ENCODE assay signal across 11 cellular contexts in genomic region chr12:65827827-65828231, GRCh38. TPM values are rescaled to one million over a fixed set of nuclear protein-coding genes. Genes with fewer than 3 reads are reported as not detected.
DNase-seq lines count a peak whose midpoint lies in the region; ATAC-seq and TF ChIP-seq lines count a peak whose summit lies in the region.
"Had no signal": no experiment of that assay in that cellular context is flagged by ENCODE, and none has a peak within 500 bp of the region (broad histone marks: within the 10 kb centered on the region; RNA-seq: fewer than 3 reads in every experiment).

No MANE protein-coding gene starts in this region.

- POLR2A ChIA-PET in activated CD8-positive, alpha-beta T cell treated with anti-CD3 and anti-CD28 coated beads for 36 hours (lab: Charles Lee), result no interaction called here

- no peaks in the 10 kb centered on the region for H3K27me3 ChIP-seq in Loucy (ENCODE audit: insufficient read depth, low read length, poor library complexity, severe bottlenecking)
- H3K27me3 ChIP-seq in thyroid gland, result peaks cover 23% of the 10 kb centered on the region

- peak overlapping the region; percentile 11 for H3K27ac ChIP-seq in mesodermal cell (ENCODE audit: low read depth, low read length, severe bottlenecking)
- H3K27ac ChIP-seq in thyroid gland, result no peak overlapping the region
- H3K27ac ChIP-seq: BLaER1 treated with 17β-estradiol and CSF1 and Interleukin-3, amounts not matched to agents 10 nM and 100 nM had no signal

- 0 to 4% methylated on average over 1 to 2 of the region's 3 CpGs for WGBS in mesodermal cell (ENCODE audit: insufficient coverage in 2 of 2), 2 experiments
- 63% methylated on average over 3 of the region's 3 CpGs for WGBS in thyroid gland, 2 donors

- TF ChIP-seq CTCF in AG10803 (conservative IDR thresholded peaks at IDR 0.05; ENCODE audit: low read length), result no peak
- no peak for TF ChIP-seq CTCF in Loucy (conservative IDR thresholded peaks at IDR 0.05; ENCODE audit: low read length)
- TF ChIP-seq CTCF in endothelial cell (IDR thresholded peaks at IDR 0.05; ENCODE audit: unreplicated experiment), result no peak
- no peak for TF ChIP-seq CTCF in thyroid gland (IDR thresholded peaks at IDR 0.05)
- TF ChIP-seq CTCF in activated CD8-positive, alpha-beta T cell treated with anti-CD3 and anti-CD28 coated beads for 36 hours (IDR thresholded peaks at IDR 0.05), result no peak

- H3K4me3 Mint-ChIP-seq in endothelial cell (ENCODE audit: unreplicated experiment), result peak overlapping the region; percentile 80
- no peak overlapping the region for H3K4me3 Mint-ChIP-seq in activated CD8-positive, alpha-beta T cell treated with anti-CD3 and anti-CD28 coated beads for 36 hours
- H3K4me3 Mint-ChIP-seq: activated naive CD8-positive, alpha-beta T cell treated with anti-CD3 and anti-CD28 coated beads, Interleukin-2, amount 10 ng/mL, durations not matched to agents 7 days and 5 days had no signal

- H3K4me1 Mint-ChIP-seq in endothelial cell (ENCODE audit: unreplicated experiment), result peaks cover 36% of the 10 kb centered on the region
- H3K4me1 Mint-ChIP-seq in activated CD8-positive, alpha-beta T cell treated with anti-CD3 and anti-CD28 coated beads for 36 hours (ENCODE audit: low read depth), result peaks cover 16% of the 10 kb centered on the region

- intact Hi-C loops in thyroid gland (cut with DNase I), result no loop called here
- intact Hi-C loops in activated CD8-positive, alpha-beta T cell treated with anti-CD3 and anti-CD28 coated beads for 36 hours (cut with micrococcal nuclease), result no loop called here

- H3K79me2 ChIP-seq in Loucy (ENCODE audit: insufficient read depth, low read length), result no peaks in the 10 kb centered on the region

- H3K36me3 ChIP-seq in Loucy (ENCODE audit: insufficient read depth, low read length), result no peaks in the 10 kb centered on the region
- peaks cover 18% of the 10 kb centered on the region for H3K36me3 ChIP-seq in mesodermal cell (ENCODE audit: control insufficient read depth, insufficient read depth, low read length)
- no peaks in the 10 kb centered on the region for H3K36me3 ChIP-seq in thyroid gland
- H3K36me3 ChIP-seq: BLaER1 treated with 17β-estradiol and CSF1 and Interleukin-3, amounts not matched to agents 10 nM and 100 nM had no signal

- peaks cover 4% of the 10 kb centered on the region for H3K36me3 Mint-ChIP-seq in endothelial cell (ENCODE audit: low read depth, unreplicated experiment)
- H3K36me3 Mint-ChIP-seq in activated CD8-positive, alpha-beta T cell treated with anti-CD3 and anti-CD28 coated beads for 36 hours (ENCODE audit: low read depth), result no peaks in the 10 kb centered on the region
- H3K36me3 Mint-ChIP-seq: activated naive CD8-positive, alpha-beta T cell treated with anti-CD3 and anti-CD28 coated beads, Interleukin-2, amount 10 ng/mL, durations not matched to agents 7 days and 5 days had no signal

- H3K9me2 ChIP-seq in Loucy (replicated peaks; ENCODE audit: low read depth, low read length), result no peaks in the 10 kb centered on the region

- ATAC-seq in GM19467 (IDR thresholded peaks at IDR 0.05; ENCODE audit: unreplicated experiment), result no peak
- no peak for ATAC-seq in activated CD8-positive, alpha-beta T cell treated with anti-CD3 and anti-CD28 coated beads for 36 hours

- CTCF ChIA-PET in activated CD8-positive, alpha-beta T cell treated with anti-CD3 and anti-CD28 coated beads for 36 hours (lab: Charles Lee), result no interaction called here

- no peaks in the 10 kb centered on the region for H4K20me1 ChIP-seq in Loucy (ENCODE audit: insufficient read depth, low read length, poor library complexity, severe bottlenecking)

- H3K9me3 ChIP-seq in Loucy (ENCODE audit: insufficient read depth, low read depth, low read length), result no peaks in the 10 kb centered on the region
- no peaks in the 10 kb centered on the region for H3K9me3 ChIP-seq in mesodermal cell (ENCODE audit: control insufficient read depth, low read length)
- H3K9me3 ChIP-seq in thyroid gland, result no peaks in the 10 kb centered on the region
- H3K9me3 ChIP-seq: BLaER1 treated with 17β-estradiol and CSF1 and Interleukin-3, amounts not matched to agents 10 nM and 100 nM had no signal

- H3K4me1 ChIP-seq in Loucy (ENCODE audit: insufficient read depth, low read length, poor library complexity, severe bottlenecking) (no peaks in the 10 kb centered on the region), mesodermal cell (ENCODE audit: control insufficient read depth, insufficient read depth, low read length, poor library complexity, severe bottlenecking) (peaks cover under 1% of the 10 kb centered on the region), thyroid gland (peaks cover 17 to 26% of the 10 kb centered on the region in 2 donors)

- H3K9me3 Mint-ChIP-seq in endothelial cell (ENCODE audit: unreplicated experiment), result no peaks in the 10 kb centered on the region
- no peaks in the 10 kb centered on the region for H3K9me3 Mint-ChIP-seq in activated CD8-positive, alpha-beta T cell treated with anti-CD3 and anti-CD28 coated beads for 36 hours
- H3K9me3 Mint-ChIP-seq: activated naive CD8-positive, alpha-beta T cell treated with anti-CD3 and anti-CD28 coated beads, Interleukin-2, amount 10 ng/mL, durations not matched to agents 7 days and 5 days had no signal

- no peak overlapping the region for H3K4me2 ChIP-seq in Loucy (ENCODE audit: low read depth, low read length, poor library complexity, severe bottlenecking)
- H3K4me2 ChIP-seq: BLaER1 treated with 17β-estradiol and CSF1 and Interleukin-3, amounts not matched to agents 10 nM and 100 nM had no signal

- H3K27me3 Mint-ChIP-seq in endothelial cell (ENCODE audit: unreplicated experiment), result peaks cover 12% of the 10 kb centered on the region
- peaks cover 46% of the 10 kb centered on the region for H3K27me3 Mint-ChIP-seq in activated CD8-positive, alpha-beta T cell treated with anti-CD3 and anti-CD28 coated beads for 36 hours

- TF ChIP-seq POLR2A in thyroid gland (IDR thresholded peaks at IDR 0.05), result no peak

- H3F3A ChIP-seq in Loucy (ENCODE audit: low read depth), result no peaks in the 10 kb centered on the region

- H2AFZ ChIP-seq in Loucy (ENCODE audit: low read length), result peak overlapping the region; percentile 20; the same call in 1 of the 2 replicates

- no peak overlapping the region for H3K9ac ChIP-seq in Loucy (ENCODE audit: low read depth, low read length, poor library complexity, severe bottlenecking)
- H3K9ac ChIP-seq: BLaER1 treated with 17β-estradiol and CSF1 and Interleukin-3, amounts not matched to agents 10 nM and 100 nM had no signal

- DNase-seq in AG10803 (ENCODE audit: low read depth) (no peak), endothelial cell (ENCODE audit: low spot score) (no peak), amniotic stem cell (lab: John Stamatoyannopoulos, UW) (no peak), thyroid gland (no peak)
- DNase-seq in activated CD8-positive, alpha-beta T cell treated with anti-CD3 and anti-CD28 coated beads for 36 hours, result no peak
- DNase-seq: activated naive CD8-positive, alpha-beta T cell treated with anti-CD3 and anti-CD28 coated beads, Interleukin-2, amount 10 ng/mL, durations not matched to agents 7 days and 5 days; NCI-H1092 had no signal

- peak overlapping the region; percentile 37 for H3K27ac Mint-ChIP-seq in endothelial cell (ENCODE audit: unreplicated experiment)
- H3K27ac Mint-ChIP-seq in activated CD8-positive, alpha-beta T cell treated with anti-CD3 and anti-CD28 coated beads for 36 hours, result no peak overlapping the region
- H3K27ac Mint-ChIP-seq: activated naive CD8-positive, alpha-beta T cell treated with anti-CD3 and anti-CD28 coated beads, Interleukin-2, amount 10 ng/mL, durations not matched to agents 7 days and 5 days had no signal

- H3K4me3 ChIP-seq in AG10803 (ENCODE audit: low read length) (peak overlapping the region; percentile 14), Loucy (ENCODE audit: low read length, poor library complexity, severe bottlenecking) (no peak overlapping the region), mesodermal cell (ENCODE audit: extremely low read depth, insufficient read depth, low read length, poor library complexity, severe bottlenecking) (peak overlapping the region; percentile 89), thyroid gland (replicated peaks in 1 of 3) (no peak overlapping the region)
- H3K4me3 ChIP-seq: BLaER1 treated with 17β-estradiol and CSF1 and Interleukin-3, amounts not matched to agents 10 nM and 100 nM had no signal

RNA-seq across cellular contexts. Expression of gene HMGA2, which starts 3.5 kb away (rescaled TPM):
- total RNA-seq in endothelial cell (ENCODE audit: unreplicated experiment) (89.6 TPM), thyroid gland (under 1 TPM; 0.22 to 0.83 (median 0.42) TPM)
- 370 TPM for polyA plus RNA-seq in mesodermal cell (2013, experiment 1 of 2)
- polyA plus RNA-seq in mesodermal cell (2013, experiment 2 of 2), result 394 TPM
- total RNA-seq in activated CD8-positive, alpha-beta T cell treated with anti-CD3 and anti-CD28 coated beads for 36 hours, result not detected
- total RNA-seq: activated naive CD8-positive, alpha-beta T cell treated with anti-CD3 and anti-CD28 coated beads, Interleukin-2, amount 10 ng/mL, durations not matched to agents 7 days and 5 days had no signal

Comparison
In these comparisons a context has a peak if more than half of its experiments do, and no peak if none do; other contexts are left out.
1. H3K4me3 ChIP-seq: peak in AG10803 (single experiment) and mesodermal cell (single experiment); none in Loucy (single experiment) and thyroid gland (0 of 3).
2. RNA of gene HMGA2, which starts 3.5 kb away (total RNA-seq): 89.6 TPM in endothelial cell (single experiment); 0.22 to 0.83 TPM in thyroid gland and not detected in activated CD8-positive, alpha-beta T cell treated with anti-CD3 and anti-CD28 coated beads for 36 hours; every median in the first group is over 10 times any median in the second.